8 cellular contexts compared by ENCODE assay signal in the genomic region with DNA sequence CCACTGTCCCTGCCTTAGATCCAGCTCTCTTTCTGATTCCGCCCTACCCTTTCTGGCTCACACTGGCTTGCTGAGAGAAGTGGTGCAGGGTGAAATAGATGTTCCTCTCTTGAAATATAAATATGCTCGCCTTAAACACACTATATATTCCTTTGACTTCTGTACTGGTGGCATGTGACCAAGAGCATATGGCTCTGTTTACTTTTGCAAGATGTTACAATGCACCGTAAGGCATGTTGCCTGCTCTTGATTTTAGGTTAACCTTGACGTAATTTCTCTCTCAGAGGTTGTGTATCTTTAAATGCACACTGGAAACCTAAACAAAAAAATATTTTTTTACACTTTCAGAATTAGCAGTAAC. TPM values are rescaled to one million over a fixed set of nuclear protein-coding genes. Genes with fewer than 3 reads are reported as not detected.
DNase-seq lines count a peak whose midpoint lies in the region; ATAC-seq lines count a peak whose summit lies in the region.

No MANE protein-coding gene starts in this region.

- 14% methylated on average over 4 of the region's 4 CpGs for WGBS in right cardiac atrium

- H3K27ac ChIP-seq in SJCRH30 = peak overlapping the region; percentile 82
- no peak overlapping the region for H3K27ac ChIP-seq in right cardiac atrium (ENCODE audit: low read length)

- H3K36me3 ChIP-seq in SJCRH30 = no peaks in the 10 kb centered on the region

- peaks cover 33% of the 10 kb centered on the region for H3K27me3 Mint-ChIP-seq in activated T-cell treated with anti-CD3 and anti-CD28 coated beads, Interleukin-2, amount 50 U/mL, for 72 hours (ENCODE audit: low read depth)
- H3K27me3 Mint-ChIP-seq in stimulated activated naive CD8-positive, alpha-beta T cell treated with anti-CD3 and anti-CD28 coated beads, Interleukin-15, amount 100 ng/mL, for 72 hours = peaks cover 36% of the 10 kb centered on the region

- peaks cover 0 to 6% of the 10 kb centered on the region in 2 donors for H3K9me3 Mint-ChIP-seq in activated T-cell treated with anti-CD3 and anti-CD28 coated beads, Interleukin-2, amount 50 U/mL, for 72 hours
- H3K9me3 Mint-ChIP-seq in stimulated activated naive CD8-positive, alpha-beta T cell treated with anti-CD3 and anti-CD28 coated beads, Interleukin-15, amount 100 ng/mL, for 72 hours = no peaks in the 10 kb centered on the region

- no peaks in the 10 kb centered on the region for H3K27me3 ChIP-seq in SJCRH30
- no peaks in the 10 kb centered on the region for H3K27me3 ChIP-seq in right cardiac atrium (ENCODE audit: control insufficient read depth, insufficient read depth)

- 0 out of 2 replicates have a peak, but pooled peaks cover 2% of the 10 kb centered on the region for H3K4me1 ChIP-seq in SJCRH30
- no peaks in the 10 kb centered on the region for H3K4me1 ChIP-seq in right cardiac atrium (ENCODE audit: control insufficient read depth, insufficient read depth, low read length)

- H3K36me3 Mint-ChIP-seq in activated T-cell treated with anti-CD3 and anti-CD28 coated beads, Interleukin-2, amount 50 U/mL, for 72 hours (ENCODE audit: insufficient read depth in 2 of 2) = peaks cover 3 to 17% of the 10 kb centered on the region in 2 donors

- ATAC-seq in activated T-cell treated with anti-CD3 and anti-CD28 coated beads, Interleukin-2, amount 50 U/mL, for 72 hours (replicated peaks in 1 of 2) = no peak
- ATAC-seq in right cardiac atrium = no peak
- ATAC-seq in stimulated activated naive CD8-positive, alpha-beta T cell treated with anti-CD3 and anti-CD28 coated beads, Interleukin-15, amount 100 ng/mL, for 72 hours = no peak

- no peaks in the 10 kb centered on the region for H3K9me3 ChIP-seq in SJCRH30 (replicated peaks)
- no peaks in the 10 kb centered on the region for H3K9me3 ChIP-seq in right cardiac atrium (ENCODE audit: control insufficient read depth, low read length)

- H3K27ac Mint-ChIP-seq in activated T-cell treated with anti-CD3 and anti-CD28 coated beads, Interleukin-2, amount 50 U/mL, for 72 hours = peak overlapping the region; percentile 80
- H3K27ac Mint-ChIP-seq in stimulated activated naive CD8-positive, alpha-beta T cell treated with anti-CD3 and anti-CD28 coated beads, Interleukin-15, amount 100 ng/mL, for 72 hours = peak overlapping the region; percentile 87 to 96

- DNase-seq in activated T-cell treated with anti-CD3 and anti-CD28 coated beads, Interleukin-2, amount 50 U/mL, for 72 hours = no peak
- DNase-seq in activated T-cell treated with anti-CD3 and anti-CD28 coated beads, Interleukin-2, amount 50 U/mL, for 1 hour = no peak
- DNase-seq in SJCRH30 (no peak), right cardiac atrium (no peak), NCI-H82 treated with DMSO at 0.1 percent for 48 hours (lab: John Stamatoyannopoulos, UW; ENCODE audit: unreplicated experiment) (no peak), ecto neural progenitor cell (ENCODE audit: low spot score) (no peak)
- no peak for DNase-seq in stimulated activated naive CD8-positive, alpha-beta T cell treated with anti-CD3 and anti-CD28 coated beads, Interleukin-15, amount 100 ng/mL, for 72 hours
- DNase-seq in stimulated activated CD4-positive, alpha-beta T cell treated with anti-CD3 and anti-CD28 coated beads, Interleukin-12 subunit alpha, Interleukin-12 subunit beta, amount 100 ng/mL, for 4 hours = no peak

- intact Hi-C loops in right cardiac atrium (cut with DNase I) = loop anchor here in 1 of 4 donors (5.0 kb wide), 1 partner anchor 933 kb away; no protein-coding TSS in a partner anchor

- H3K4me3 ChIP-seq in SJCRH30 (peak overlapping the region; percentile 79), right cardiac atrium (ENCODE audit: low read length) (peak overlapping the region; percentile 52)

- peaks cover 51% of the 10 kb centered on the region for H3K4me1 Mint-ChIP-seq in activated T-cell treated with anti-CD3 and anti-CD28 coated beads, Interleukin-2, amount 50 U/mL, for 72 hours (ENCODE audit: low read depth)
- H3K4me1 Mint-ChIP-seq in stimulated activated naive CD8-positive, alpha-beta T cell treated with anti-CD3 and anti-CD28 coated beads, Interleukin-15, amount 100 ng/mL, for 72 hours = peaks cover 59% of the 10 kb centered on the region

- H3K4me3 Mint-ChIP-seq in activated T-cell treated with anti-CD3 and anti-CD28 coated beads, Interleukin-2, amount 50 U/mL, for 72 hours = peak overlapping the region; percentile 96 to 98
- H3K4me3 Mint-ChIP-seq in stimulated activated naive CD8-positive, alpha-beta T cell treated with anti-CD3 and anti-CD28 coated beads, Interleukin-15, amount 100 ng/mL, for 72 hours = peak overlapping the region; percentile 96 to 97

RNA-seq across cellular contexts. Expression of gene RSRC1, which starts 0.7 kb away (rescaled TPM):
- total RNA-seq in activated T-cell treated with anti-CD3 and anti-CD28 coated beads, Interleukin-2, amount 50 U/mL, for 72 hours = 10 to 100 TPM; 35.6 to 45.8 TPM
- total RNA-seq in SJCRH30 (2014; rRNA removed; shearing (Covaris generic)) = 49.6 and 57.2 TPM in 2 replicates
- 10 to 100 TPM; 28.0 to 31.0 (median 29.3) TPM for total RNA-seq in right cardiac atrium
- 23.0 TPM for polyA plus RNA-seq in right cardiac atrium

RNA-seq across cellular contexts. Expression of gene SHOX2, which starts 4.4 kb away (rescaled TPM):
- under 1 TPM in 1 of 2 donors, not detected in 1; 0.14 TPM for total RNA-seq in activated T-cell treated with anti-CD3 and anti-CD28 coated beads, Interleukin-2, amount 50 U/mL, for 72 hours
- total RNA-seq in SJCRH30 (2014; rRNA removed; shearing (Covaris generic)) = 4.5 and 5.4 TPM in 2 replicates
- 1 to 10 TPM; 1.2 to 3.8 (median 2.7) TPM for total RNA-seq in right cardiac atrium
- polyA plus RNA-seq in right cardiac atrium = 7.4 TPM
